ENCODE assay signal across 8 cellular contexts in genomic region chr17:1362964-1363363, GRCh38. TPM values are rescaled to one million over a fixed set of nuclear protein-coding genes. Genes with fewer than 3 reads are reported as not detected.
DNase-seq lines count a peak whose midpoint lies in the region; ATAC-seq and TF ChIP-seq lines count a peak whose summit lies in the region.

No MANE protein-coding gene starts in this region.

- H3K27me3 ChIP-seq in sigmoid colon: no peaks in the 10 kb centered on the region
- no peaks in the 10 kb centered on the region for H3K27me3 ChIP-seq in vagina

- peaks cover 0 to 78% (median 69%) of the 10 kb centered on the region in 4 donors for H3K4me1 ChIP-seq in sigmoid colon
- peaks cover 75% of the 10 kb centered on the region for H3K4me1 ChIP-seq in vagina

- intact Hi-C loops in sigmoid colon (cut with DNase I) (loop anchor here (5.0 to 10.0 kb wide), 2 partner anchors 34 to 262 kb away; partner anchors contain the start of gene SLC43A2), vagina (cut with DNase I) (loop anchor here (10.0 kb wide), 1 partner anchor 92 kb away; the partner anchor contains the start of gene CRK)

- H3K27ac ChIP-seq in sigmoid colon (peak overlapping the region; percentile 31 to 76 (median 48)), vagina (no peak overlapping the region)

- WGBS in sigmoid colon, 2 donors: 35 to 49% methylated on average over 3 of the region's 3 CpGs

- H3K4me3 ChIP-seq in sigmoid colon: no peak overlapping the region
- no peak overlapping the region for H3K4me3 ChIP-seq in vagina

- ATAC-seq in GM18498 (IDR thresholded peaks at IDR 0.05; ENCODE audit: unreplicated experiment) (peak; percentile 65), esophagus mucosa (peak; percentile 46), GM18517 (IDR thresholded peaks at IDR 0.05; ENCODE audit: unreplicated experiment) (no peak)

- H3K36me3 ChIP-seq in sigmoid colon (peaks cover 5 to 42% (median 15%) of the 10 kb centered on the region in 4 donors), vagina (peaks cover 0 to 34% of the 10 kb centered on the region in 2 donors)

- DNase-seq in NOMO-1 treated with DMSO at 0.1 percent for 48 hours (lab: John Stamatoyannopoulos, UW; ENCODE audit: unreplicated experiment) (peak; percentile 98), sigmoid colon (no peak), amniotic stem cell (lab: John Stamatoyannopoulos, UW) (no peak), cortex of kidney (lab: John Stamatoyannopoulos, UW) (no peak), vagina (ENCODE audit: extremely low spot score in 2 of 2) (no peak)

- TF ChIP-seq POLR2A in sigmoid colon (IDR thresholded peaks at IDR 0.05) (no peak), vagina (IDR thresholded peaks at IDR 0.05) (no peak)

- TF ChIP-seq EP300 in sigmoid colon (IDR thresholded peaks at IDR 0.05): no peak

- no peaks in the 10 kb centered on the region for H3K9me3 ChIP-seq in sigmoid colon
- no peaks in the 10 kb centered on the region for H3K9me3 ChIP-seq in vagina

- TF ChIP-seq CTCF in sigmoid colon (IDR thresholded peaks at IDR 0.05) (no peak), vagina (IDR thresholded peaks at IDR 0.05) (no peak)

RNA-seq across cellular contexts. Expression of gene YWHAE, which starts 37.1 kb away (rescaled TPM):
- total RNA-seq in esophagus mucosa: 483 TPM
- 100 to 1,000 TPM; 353 to 507 (median 431) TPM for total RNA-seq in sigmoid colon
- polyA plus RNA-seq in sigmoid colon: 100 to 1,000 TPM; 312 to 440 (median 350) TPM
- 487 TPM for total RNA-seq in vagina
